24 cellular contexts compared by ENCODE assay signal in the genomic region with DNA sequence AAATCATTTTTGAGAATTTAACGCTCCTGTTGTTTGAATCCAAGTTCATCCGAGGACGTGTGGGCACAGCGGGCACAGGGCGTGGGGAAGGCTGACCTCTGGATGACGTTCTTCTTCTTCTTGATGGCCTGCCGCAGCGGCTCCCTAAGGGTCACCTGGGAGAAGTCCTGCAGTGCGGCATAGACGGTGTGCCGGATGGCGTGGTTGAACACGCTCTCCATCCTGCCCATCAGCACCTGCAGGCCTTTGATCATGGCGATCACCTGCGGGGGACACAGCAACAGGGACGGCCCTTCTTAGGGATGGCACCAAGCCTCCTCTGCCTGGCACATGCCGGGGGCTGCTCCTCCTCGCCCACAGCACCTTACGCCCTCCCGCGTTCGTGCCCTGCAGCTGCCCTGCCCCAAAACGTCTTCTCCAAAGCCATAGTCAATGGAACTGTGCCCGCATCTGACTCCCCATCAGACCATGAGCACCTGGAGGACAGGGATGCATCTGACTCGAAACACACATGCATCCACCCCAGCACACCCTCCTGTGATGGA.
"Had no signal": no experiment of that assay in that cellular context is flagged by ENCODE, and none has a peak within 500 bp of the region (broad histone marks: within the 10 kb centered on the region; RNA-seq: fewer than 3 reads in every experiment).

No MANE protein-coding gene starts in this region.

- FAIRE-seq: colon, keratinocyte had no signal

- H3K4me1 ChIP-seq: gastrocnemius medialis, left lung, psoas muscle, tibial nerve, upper lobe of right lung, uterus had no signal

- H3K9me3 Mint-ChIP-seq: naive thymus-derived CD4-positive, alpha-beta T cell; stimulated activated naive B cell treated with anti-CD40 and anti-IgM and Interleukin-4, amounts not matched to agents 10 μg/mL and 1 μg/mL and 100 μg/mL, for 72 hours; stimulated activated naive CD8-positive, alpha-beta T cell treated with anti-CD3 and anti-CD28 coated beads, Interleukin-15, Interleukin-2, amounts not matched to agents 100 ng/mL and 50 ng/mL, for 24 hours had no signal

- H3K9me3 ChIP-seq: gastrocnemius medialis, left lung, psoas muscle, thoracic aorta, tibial nerve, upper lobe of right lung, uterus had no signal

- ATAC-seq: gastrocnemius medialis; left cardiac atrium; left lung; naive thymus-derived CD4-positive, alpha-beta T cell; psoas muscle; stimulated activated naive B cell treated with anti-CD40 and anti-IgM and Interleukin-4, amounts not matched to agents 10 μg/mL and 1 μg/mL and 100 μg/mL, for 72 hours; upper lobe of right lung had no signal

- H3K27me3 Mint-ChIP-seq: naive thymus-derived CD4-positive, alpha-beta T cell; stimulated activated naive B cell treated with anti-CD40 and anti-IgM and Interleukin-4, amounts not matched to agents 10 μg/mL and 1 μg/mL and 100 μg/mL, for 72 hours; stimulated activated naive CD8-positive, alpha-beta T cell treated with anti-CD3 and anti-CD28 coated beads, Interleukin-15, Interleukin-2, amounts not matched to agents 100 ng/mL and 50 ng/mL, for 24 hours had no signal

- H3K27me3 ChIP-seq: dorsolateral prefrontal cortex, gastrocnemius medialis, left lung, tibial nerve, upper lobe of right lung, uterus had no signal

- H3K4me3 Mint-ChIP-seq: naive thymus-derived CD4-positive, alpha-beta T cell; stimulated activated naive B cell treated with anti-CD40 and anti-IgM and Interleukin-4, amounts not matched to agents 10 μg/mL and 1 μg/mL and 100 μg/mL, for 72 hours; stimulated activated naive CD8-positive, alpha-beta T cell treated with anti-CD3 and anti-CD28 coated beads, Interleukin-15, Interleukin-2, amounts not matched to agents 100 ng/mL and 50 ng/mL, for 24 hours had no signal

- H3K36me3 ChIP-seq: uterus had no signal

- H3K27ac Mint-ChIP-seq: naive thymus-derived CD4-positive, alpha-beta T cell; stimulated activated naive B cell treated with anti-CD40 and anti-IgM and Interleukin-4, amounts not matched to agents 10 μg/mL and 1 μg/mL and 100 μg/mL, for 72 hours; stimulated activated naive CD8-positive, alpha-beta T cell treated with anti-CD3 and anti-CD28 coated beads, Interleukin-15, Interleukin-2, amounts not matched to agents 100 ng/mL and 50 ng/mL, for 24 hours had no signal

- H3K4me1 Mint-ChIP-seq: naive thymus-derived CD4-positive, alpha-beta T cell had no signal

- DNase-seq: cerebellar nuclear complex; effector CD4-positive, alpha-beta T cell; gastrocnemius medialis; head of caudate nucleus; left cardiac atrium; left lung; mesendoderm; midbrain; naive thymus-derived CD4-positive, alpha-beta T cell; psoas muscle; right cardiac atrium; stimulated activated CD4-positive, alpha-beta T cell treated with anti-CD3 and anti-CD28 coated beads, Interleukin-15, amount 100 ng/mL, for 24 hours; stimulated activated CD4-positive, alpha-beta T cell treated with anti-CD3 and anti-CD28 coated beads, Interleukin-2, amount 100 ng/mL, for 48 hours; stimulated activated naive B cell treated with anti-CD40 and anti-IgM and Interleukin-4, amounts not matched to agents 10 μg/mL and 1 μg/mL and 100 μg/mL, for 72 hours; upper lobe of right lung; uterus had no signal

- H3K4me3 ChIP-seq: dorsolateral prefrontal cortex, gastrocnemius medialis, left lung, psoas muscle, skin epidermis, thoracic aorta, tibial nerve, upper lobe of right lung, uterus had no signal

- H3K27ac ChIP-seq: dorsolateral prefrontal cortex, epithelial cell of prostate, gastrocnemius medialis, left lung, psoas muscle, skin epidermis, thoracic aorta, tibial nerve, upper lobe of right lung, uterus had no signal
